Comparison of ENCODE assay signal across 17 cellular contexts in genomic region chr3:4396599-4396998, GRCh38.
DNase-seq lines count a peak whose midpoint lies in the region; ATAC-seq lines count a peak whose summit lies in the region.
"Had no signal": no experiment of that assay in that cellular context is flagged by ENCODE, and none has a peak within 500 bp of the region (broad histone marks: within the 10 kb centered on the region; RNA-seq: fewer than 3 reads in every experiment).

No MANE protein-coding gene starts in this region.

- H3K9me3 Mint-ChIP-seq in activated naive CD8-positive, alpha-beta T cell treated with anti-CD3 and anti-CD28 coated beads, Interleukin-2, amount 10 ng/mL, durations not matched to agents 7 days and 5 days: peaks cover 5% of the 10 kb centered on the region
- H3K9me3 Mint-ChIP-seq in activated naive CD8-positive, alpha-beta T cell treated with anti-CD3 and anti-CD28 coated beads for 36 hours: no peaks in the 10 kb centered on the region
- H3K9me3 Mint-ChIP-seq in activated CD4-positive, alpha-beta memory T cell treated with anti-CD3 and anti-CD28 coated beads for 36 hours: no peaks in the 10 kb centered on the region
- peaks cover 12% of the 10 kb centered on the region for H3K9me3 Mint-ChIP-seq in activated naive CD8-positive, alpha-beta T cell treated with anti-CD3 and anti-CD28 coated beads, Interleukin-2, amount 50 U/mL, for 24 hours
- peaks cover 2% of the 10 kb centered on the region for H3K9me3 Mint-ChIP-seq in stimulated activated effector memory CD8-positive, alpha-beta T cell treated with anti-CD3 and anti-CD28 coated beads, Interleukin-12 subunit alpha, Interleukin-12 subunit beta, amount 100 ng/mL, for 72 hours

- intact Hi-C loops in activated CD4-positive, alpha-beta memory T cell treated with anti-CD3 and anti-CD28 coated beads for 36 hours (cut with micrococcal nuclease): loop anchor here (1.0 kb wide), 1 partner anchor 25 kb away; no protein-coding TSS in a partner anchor

- peaks cover 33% of the 10 kb centered on the region for H3K36me3 Mint-ChIP-seq in activated naive CD8-positive, alpha-beta T cell treated with anti-CD3 and anti-CD28 coated beads, Interleukin-2, amount 10 ng/mL, durations not matched to agents 7 days and 5 days
- H3K36me3 Mint-ChIP-seq in activated naive CD8-positive, alpha-beta T cell treated with anti-CD3 and anti-CD28 coated beads for 36 hours: peaks cover 31% of the 10 kb centered on the region
- H3K36me3 Mint-ChIP-seq in activated CD4-positive, alpha-beta memory T cell treated with anti-CD3 and anti-CD28 coated beads for 36 hours: peaks cover 21% of the 10 kb centered on the region
- peaks cover 36% of the 10 kb centered on the region for H3K36me3 Mint-ChIP-seq in activated naive CD8-positive, alpha-beta T cell treated with anti-CD3 and anti-CD28 coated beads, Interleukin-2, amount 50 U/mL, for 24 hours (ENCODE audit: low read depth)
- no peaks in the 10 kb centered on the region for H3K36me3 Mint-ChIP-seq in stimulated activated effector memory CD8-positive, alpha-beta T cell treated with anti-CD3 and anti-CD28 coated beads, Interleukin-12 subunit alpha, Interleukin-12 subunit beta, amount 100 ng/mL, for 72 hours

- H3K4me1 Mint-ChIP-seq in activated naive CD8-positive, alpha-beta T cell treated with anti-CD3 and anti-CD28 coated beads, Interleukin-2, amount 10 ng/mL, durations not matched to agents 7 days and 5 days: peaks cover 37% of the 10 kb centered on the region
- H3K4me1 Mint-ChIP-seq in activated naive CD8-positive, alpha-beta T cell treated with anti-CD3 and anti-CD28 coated beads for 36 hours: peaks cover 31% of the 10 kb centered on the region
- peaks cover 34% of the 10 kb centered on the region for H3K4me1 Mint-ChIP-seq in activated CD4-positive, alpha-beta memory T cell treated with anti-CD3 and anti-CD28 coated beads for 36 hours (ENCODE audit: low read depth)
- H3K4me1 Mint-ChIP-seq in activated naive CD8-positive, alpha-beta T cell treated with anti-CD3 and anti-CD28 coated beads, Interleukin-2, amount 50 U/mL, for 24 hours: peaks cover 51% of the 10 kb centered on the region
- peaks cover 50% of the 10 kb centered on the region for H3K4me1 Mint-ChIP-seq in stimulated activated effector memory CD8-positive, alpha-beta T cell treated with anti-CD3 and anti-CD28 coated beads, Interleukin-12 subunit alpha, Interleukin-12 subunit beta, amount 100 ng/mL, for 72 hours

- H3K4me3 Mint-ChIP-seq in activated naive CD8-positive, alpha-beta T cell treated with anti-CD3 and anti-CD28 coated beads, Interleukin-2, amount 10 ng/mL, durations not matched to agents 7 days and 5 days: peak overlapping the region; percentile 10
- no peak overlapping the region for H3K4me3 Mint-ChIP-seq in activated naive CD8-positive, alpha-beta T cell treated with anti-CD3 and anti-CD28 coated beads for 36 hours
- no peak overlapping the region for H3K4me3 Mint-ChIP-seq in activated CD4-positive, alpha-beta memory T cell treated with anti-CD3 and anti-CD28 coated beads for 36 hours
- no peak overlapping the region for H3K4me3 Mint-ChIP-seq in activated naive CD8-positive, alpha-beta T cell treated with anti-CD3 and anti-CD28 coated beads, Interleukin-2, amount 50 U/mL, for 24 hours
- H3K4me3 Mint-ChIP-seq in stimulated activated effector memory CD8-positive, alpha-beta T cell treated with anti-CD3 and anti-CD28 coated beads, Interleukin-12 subunit alpha, Interleukin-12 subunit beta, amount 100 ng/mL, for 72 hours: peak overlapping the region; percentile 43

- no peak for DNase-seq in activated naive CD8-positive, alpha-beta T cell treated with anti-CD3 and anti-CD28 coated beads, Interleukin-2, amount 10 ng/mL, durations not matched to agents 7 days and 5 days
- DNase-seq in activated naive CD8-positive, alpha-beta T cell treated with anti-CD3 and anti-CD28 coated beads for 36 hours: no peak
- no peak for DNase-seq in activated CD4-positive, alpha-beta memory T cell treated with anti-CD3 and anti-CD28 coated beads for 36 hours
- DNase-seq in activated naive CD8-positive, alpha-beta T cell treated with anti-CD3 and anti-CD28 coated beads, Interleukin-2, amount 50 U/mL, for 24 hours: no peak
- DNase-seq in stimulated activated effector memory CD8-positive, alpha-beta T cell treated with anti-CD3 and anti-CD28 coated beads, Interleukin-12 subunit alpha, Interleukin-12 subunit beta, amount 100 ng/mL, for 72 hours (ENCODE audit: low spot score in 2 of 2): peak in 1 of 2 donors; percentile 44
- DNase-seq in globus pallidus (ENCODE audit: low spot score): no peak
- no peak for DNase-seq in SHP77 (lab: John Stamatoyannopoulos, UW)
- DNase-seq: DMS53, GDM1, IMR-90, MV-4-11, NCI-H187, NCI-H446 treated with DMSO at 0.1 percent for 48 hours, NCI-H526 treated with DMSO at 0.1 percent for 48 hours, OCI-M1 had no signal

- H3K27ac Mint-ChIP-seq in activated naive CD8-positive, alpha-beta T cell treated with anti-CD3 and anti-CD28 coated beads, Interleukin-2, amount 10 ng/mL, durations not matched to agents 7 days and 5 days: peak overlapping the region; percentile 48
- no peak overlapping the region for H3K27ac Mint-ChIP-seq in activated naive CD8-positive, alpha-beta T cell treated with anti-CD3 and anti-CD28 coated beads for 36 hours
- peak overlapping the region; percentile 49 for H3K27ac Mint-ChIP-seq in activated CD4-positive, alpha-beta memory T cell treated with anti-CD3 and anti-CD28 coated beads for 36 hours
- H3K27ac Mint-ChIP-seq in activated naive CD8-positive, alpha-beta T cell treated with anti-CD3 and anti-CD28 coated beads, Interleukin-2, amount 50 U/mL, for 24 hours: peak overlapping the region; percentile 80
- peak overlapping the region; percentile 87 for H3K27ac Mint-ChIP-seq in stimulated activated effector memory CD8-positive, alpha-beta T cell treated with anti-CD3 and anti-CD28 coated beads, Interleukin-12 subunit alpha, Interleukin-12 subunit beta, amount 100 ng/mL, for 72 hours

- no peaks in the 10 kb centered on the region for H3K27me3 Mint-ChIP-seq in activated naive CD8-positive, alpha-beta T cell treated with anti-CD3 and anti-CD28 coated beads, Interleukin-2, amount 10 ng/mL, durations not matched to agents 7 days and 5 days
- no peaks in the 10 kb centered on the region for H3K27me3 Mint-ChIP-seq in activated naive CD8-positive, alpha-beta T cell treated with anti-CD3 and anti-CD28 coated beads for 36 hours
- no peaks in the 10 kb centered on the region for H3K27me3 Mint-ChIP-seq in activated CD4-positive, alpha-beta memory T cell treated with anti-CD3 and anti-CD28 coated beads for 36 hours
- H3K27me3 Mint-ChIP-seq in activated naive CD8-positive, alpha-beta T cell treated with anti-CD3 and anti-CD28 coated beads, Interleukin-2, amount 50 U/mL, for 24 hours: no peaks in the 10 kb centered on the region

- CTCF ChIA-PET in activated CD4-positive, alpha-beta memory T cell treated with anti-CD3 and anti-CD28 coated beads for 36 hours (lab: Charles Lee): interaction anchor here (2.7 kb wide), 1 partner anchor 46 kb away, joined by 9 read pairs; no protein-coding TSS in a partner anchor

- POLR2A ChIA-PET in activated naive CD8-positive, alpha-beta T cell treated with anti-CD3 and anti-CD28 coated beads, Interleukin-2, amount 10 ng/mL, durations not matched to agents 7 days and 5 days (lab: Charles Lee): no interaction called here
- POLR2A ChIA-PET in activated CD4-positive, alpha-beta memory T cell treated with anti-CD3 and anti-CD28 coated beads for 36 hours (lab: Charles Lee): no interaction called here

- ATAC-seq in activated naive CD8-positive, alpha-beta T cell treated with anti-CD3 and anti-CD28 coated beads, Interleukin-2, amount 10 ng/mL, durations not matched to agents 7 days and 5 days (ENCODE audit: low read depth): no peak
- peak; percentile 33 for ATAC-seq in activated naive CD8-positive, alpha-beta T cell treated with anti-CD3 and anti-CD28 coated beads, Interleukin-2, amount 50 U/mL, for 24 hours
- peak; percentile 65 for ATAC-seq in stimulated activated effector memory CD8-positive, alpha-beta T cell treated with anti-CD3 and anti-CD28 coated beads, Interleukin-12 subunit alpha, Interleukin-12 subunit beta, amount 100 ng/mL, for 72 hours
- no peak for ATAC-seq in GM18858 (IDR thresholded peaks at IDR 0.05; ENCODE audit: unreplicated experiment)
- ATAC-seq: Right ventricle myocardium inferior had no signal

Comparison
In these comparisons a context has a peak if more than half of its experiments do, and no peak if none do; other contexts are left out.
1. ATAC-seq: peak in activated naive CD8-positive, alpha-beta T cell treated with anti-CD3 and anti-CD28 coated beads, Interleukin-2, amount 50 U/mL, for 24 hours (single experiment) and stimulated activated effector memory CD8-positive, alpha-beta T cell treated with anti-CD3 and anti-CD28 coated beads, Interleukin-12 subunit alpha, Interleukin-12 subunit beta, amount 100 ng/mL, for 72 hours (single experiment); none in activated naive CD8-positive, alpha-beta T cell treated with anti-CD3 and anti-CD28 coated beads, Interleukin-2, amount 10 ng/mL, durations not matched to agents 7 days and 5 days (single experiment) and GM18858 (single experiment).
2. H3K4me3 Mint-ChIP-seq: peak in activated naive CD8-positive, alpha-beta T cell treated with anti-CD3 and anti-CD28 coated beads, Interleukin-2, amount 10 ng/mL, durations not matched to agents 7 days and 5 days (single experiment) and stimulated activated effector memory CD8-positive, alpha-beta T cell treated with anti-CD3 and anti-CD28 coated beads, Interleukin-12 subunit alpha, Interleukin-12 subunit beta, amount 100 ng/mL, for 72 hours (single experiment); none in activated naive CD8-positive, alpha-beta T cell treated with anti-CD3 and anti-CD28 coated beads for 36 hours (single experiment), activated CD4-positive, alpha-beta memory T cell treated with anti-CD3 and anti-CD28 coated beads for 36 hours (single experiment) and activated naive CD8-positive, alpha-beta T cell treated with anti-CD3 and anti-CD28 coated beads, Interleukin-2, amount 50 U/mL, for 24 hours (single experiment).